In the genomic region with DNA sequence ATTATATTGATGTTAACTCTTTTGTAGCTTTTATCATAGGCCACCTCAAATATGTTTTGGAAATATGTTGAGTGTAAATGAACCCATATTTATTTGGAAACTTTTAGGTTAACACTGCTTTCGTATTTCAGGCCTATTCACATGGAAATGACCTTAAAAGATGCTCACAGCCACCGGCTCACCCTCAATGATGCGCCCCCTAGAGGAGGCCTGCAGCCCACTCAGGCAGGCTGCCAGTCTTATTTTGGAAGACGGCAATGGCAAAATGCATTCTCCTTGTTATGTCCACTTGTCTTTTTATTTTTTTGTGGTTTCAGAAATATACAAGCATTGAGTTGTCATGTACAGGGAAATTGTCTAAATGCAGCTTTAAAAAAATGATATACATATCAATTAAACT, we compare ENCODE assay signal across 11 cellular contexts.
DNase-seq lines count a peak whose midpoint lies in the region; ATAC-seq, FAIRE-seq and TF ChIP-seq lines count a peak whose summit lies in the region.
"Had no signal": no experiment of that assay in that cellular context is flagged by ENCODE, and none has a peak within 500 bp of the region (broad histone marks: within the 10 kb centered on the region; RNA-seq: fewer than 3 reads in every experiment).

No MANE protein-coding gene starts in this region.

- TF ChIP-seq CTCF in DND-41 (IDR thresholded peaks at IDR 0.05; ENCODE audit: borderline replicate concordance, extremely low read depth, low read length, poor library complexity, severe bottlenecking): peak; percentile 39
- TF ChIP-seq CTCF in stomach (IDR thresholded peaks at IDR 0.05): no peak

- FAIRE-seq in H54 (lab: Jason Lieb, UNC): peak; percentile 6

- TF ChIP-seq POLR2A in H54 (IDR thresholded peaks at IDR 0.05; ENCODE audit: low read depth, low read length): no peak
- TF ChIP-seq POLR2A in stomach (IDR thresholded peaks at IDR 0.05): no peak

- TF ChIP-seq EP300 in stomach (IDR thresholded peaks at IDR 0.05): no peak

- H3K36me3 ChIP-seq in DND-41 (ENCODE audit: insufficient read depth, low read length): no peaks in the 10 kb centered on the region
- H3K36me3 ChIP-seq in SJCRH30: no peaks in the 10 kb centered on the region
- no peaks in the 10 kb centered on the region for H3K36me3 ChIP-seq in iPS DF 6.9 (ENCODE audit: control insufficient read depth, insufficient read depth, low read length)
- H3K36me3 ChIP-seq in stomach: no peaks in the 10 kb centered on the region

- ATAC-seq in DND-41 (ENCODE audit: insufficient read depth, low read depth) (no peak), HG02852 (IDR thresholded peaks at IDR 0.05; ENCODE audit: unreplicated experiment) (no peak), HG03378 (IDR thresholded peaks at IDR 0.05; ENCODE audit: unreplicated experiment) (no peak), GM21723 (IDR thresholded peaks at IDR 0.05; ENCODE audit: unreplicated experiment) (no peak)
- ATAC-seq: natural killer cell had no signal

- H3K4me3 ChIP-seq in DND-41 (ENCODE audit: low read depth in 1 of 2, low read length in 2 of 2): no peak overlapping the region
- H3K4me3 ChIP-seq in SJCRH30: no peak overlapping the region
- H3K4me3 ChIP-seq in iPS DF 6.9 (ENCODE audit: low read length): no peak overlapping the region
- H3K4me3 ChIP-seq in stomach: no peak overlapping the region
- H3K4me3 ChIP-seq: dorsolateral prefrontal cortex had no signal

- H3K79me2 ChIP-seq in DND-41 (ENCODE audit: insufficient read depth, low read length): no peaks in the 10 kb centered on the region

- H3K27ac ChIP-seq in DND-41 (ENCODE audit: low read length): no peak overlapping the region
- no peak overlapping the region for H3K27ac ChIP-seq in SJCRH30
- H3K27ac ChIP-seq in iPS DF 6.9 (ENCODE audit: low read length): no peak overlapping the region
- no peak overlapping the region for H3K27ac ChIP-seq in stomach
- H3K27ac ChIP-seq: dorsolateral prefrontal cortex had no signal

- no peak overlapping the region for H3K4me2 ChIP-seq in DND-41 (ENCODE audit: insufficient read depth, low read length)

- H3K27me3 ChIP-seq in DND-41 (ENCODE audit: insufficient read depth, low read length, poor library complexity) (no peaks in the 10 kb centered on the region), SJCRH30 (no peaks in the 10 kb centered on the region), iPS DF 6.9 (ENCODE audit: control insufficient read depth, insufficient read depth, low read length) (no peaks in the 10 kb centered on the region), stomach (no peaks in the 10 kb centered on the region)
- H3K27me3 ChIP-seq: dorsolateral prefrontal cortex had no signal

- peak; percentile 4 for DNase-seq in DND-41
- DNase-seq in H54 (ENCODE audit: insufficient read length, low spot score): peak; percentile 9
- peak; percentile 14 to 50 for DNase-seq in SJCRH30
- DNase-seq in iPS DF 6.9 (ENCODE audit: low read depth, low spot score): peak; percentile 1
- DNase-seq in stomach: no peak
- DNase-seq: activated CD4-positive, CD25-positive, alpha-beta regulatory T cell; dorsolateral prefrontal cortex; natural killer cell had no signal

- no CpG with 5 or more reads among the region's 4 CpGs for WGBS in iPS DF 6.9 (ENCODE audit: insufficient coverage, insufficient read length)
- 26 to 56% (median 47%) methylated on average over 4 of the region's 4 CpGs for WGBS in stomach, 5 donors

- H4K20me1 ChIP-seq in DND-41 (ENCODE audit: insufficient read depth, low read length): no peaks in the 10 kb centered on the region

- no peak overlapping the region for H2AFZ ChIP-seq in DND-41 (ENCODE audit: low read depth, low read length)

- no peak overlapping the region for H3K9ac ChIP-seq in DND-41 (ENCODE audit: low read depth, low read length)

- H3K4me1 ChIP-seq in DND-41 (ENCODE audit: insufficient read depth, low read length) (no peaks in the 10 kb centered on the region), SJCRH30 (no peaks in the 10 kb centered on the region), iPS DF 6.9 (ENCODE audit: control insufficient read depth, insufficient read depth, low read length) (no peaks in the 10 kb centered on the region), stomach (peaks cover 0 to 13% (median 7%) of the 10 kb centered on the region in 4 donors)

- H3K9me3 ChIP-seq in DND-41 (ENCODE audit: insufficient read depth, low read length, severe bottlenecking) (no peaks in the 10 kb centered on the region), SJCRH30 (replicated peaks) (no peaks in the 10 kb centered on the region), iPS DF 6.9 (ENCODE audit: control insufficient read depth, insufficient read depth, low read length) (no peaks in the 10 kb centered on the region; the same call in 1 of the 2 replicates), stomach (no peaks in the 10 kb centered on the region)

- intact Hi-C loops in stomach (cut with DNase I; ENCODE audit: low total_unique reads): no loop called here
